ENCODE assay signal across 38 cellular contexts in the genomic region with DNA sequence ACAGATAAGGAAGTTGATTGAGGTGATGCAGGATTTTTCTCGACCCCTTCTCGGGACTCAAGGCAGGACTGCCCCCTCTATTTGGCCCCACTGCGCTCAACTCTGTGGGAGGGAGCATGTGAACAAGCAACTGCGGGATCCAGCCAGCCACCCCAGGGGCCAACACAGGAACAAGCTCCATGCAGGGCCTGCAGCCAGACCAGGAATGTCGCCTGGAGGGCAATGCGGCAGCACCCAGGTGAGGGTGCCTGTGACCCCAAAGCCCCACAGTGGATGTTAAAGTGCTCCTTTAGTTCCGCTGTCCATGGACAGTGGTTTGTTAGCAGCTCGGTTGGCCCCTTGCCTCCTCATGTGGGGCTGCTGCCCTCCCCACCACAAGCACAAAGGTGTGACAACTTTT. TPM values are rescaled to one million over a fixed set of nuclear protein-coding genes. Genes with fewer than 3 reads are reported as not detected.
"Had no signal": no experiment of that assay in that cellular context is flagged by ENCODE, and none has a peak within 500 bp of the region (broad histone marks: within the 10 kb centered on the region; RNA-seq: fewer than 3 reads in every experiment).

No MANE protein-coding gene starts in this region.

- H3K4me1 ChIP-seq: adrenal gland, ascending aorta, body of pancreas, breast epithelium had no signal

- H3K36me3 Mint-ChIP-seq: activated naive CD4-positive, alpha-beta T cell treated with anti-CD3 and anti-CD28 coated beads, Interleukin-2, amount 10 ng/mL, durations not matched to agents 7 days and 5 days; activated naive CD4-positive, alpha-beta T cell treated with anti-CD3 and anti-CD28 coated beads, Interleukin-2, amount 50 U/mL, for 24 hours; activated naive CD4-positive, alpha-beta T cell treated with anti-CD3 and anti-CD28 coated beads, Interleukin-2, amount 50 U/mL, for 72 hours; activated naive CD8-positive, alpha-beta T cell; activated naive CD8-positive, alpha-beta T cell treated with anti-CD3 and anti-CD28 coated beads for 36 hours; activated naive CD8-positive, alpha-beta T cell treated with anti-CD3 and anti-CD28 coated beads, Interleukin-2, amount 10 ng/mL, durations not matched to agents 7 days and 5 days; brain had no signal

- H3K4me3 ChIP-seq: adrenal gland, ascending aorta, body of pancreas, breast epithelium, cardiac muscle cell had no signal

- DNase-seq: activated effector memory CD4-positive, alpha-beta T cell treated with anti-CD3 and anti-CD28 coated beads, Interleukin-2, amount 50 U/mL, for 16 hours; activated effector memory CD4-positive, alpha-beta T cell treated with Interleukin-2 at 50 U/mL for 16 hours; activated gamma-delta T cell; activated gamma-delta T cell treated with Interleukin-2 at 50 U/mL for 16 hours; activated naive CD4-positive, alpha-beta T cell; activated naive CD4-positive, alpha-beta T cell treated with anti-CD3 and anti-CD28 coated beads, Interleukin-2, amount 10 ng/mL, durations not matched to agents 7 days and 5 days; activated naive CD4-positive, alpha-beta T cell treated with anti-CD3 and anti-CD28 coated beads, Interleukin-2, amount 50 U/mL, for 16 hours; activated naive CD4-positive, alpha-beta T cell treated with Interleukin-2 at 50 U/mL for 16 hours; activated naive CD8-positive, alpha-beta T cell treated with anti-CD3 and anti-CD28 coated beads for 36 hours; activated naive CD8-positive, alpha-beta T cell treated with anti-CD3 and anti-CD28 coated beads, Interleukin-2, amount 10 ng/mL, durations not matched to agents 7 days and 5 days; activated naive CD8-positive, alpha-beta T cell treated with anti-CD3 and anti-CD28 coated beads, Interleukin-2, amount 50 U/mL, for 24 hours; activated T-cell treated with anti-CD3 and anti-CD28 coated beads for 4 hours; activated T-cell treated with anti-CD3 and anti-CD28 coated beads, Interleukin-2, amount 50 U/mL, for 1 hour; activated T-cell treated with anti-CD3 and anti-CD28 coated beads, Interleukin-2, amount 50 U/mL, for 24 hours; activated T-cell treated with anti-CD3 and anti-CD28 coated beads, Interleukin-2, amount 50 U/mL, for 4 hours; activated T-cell treated with anti-CD3 and anti-CD28 coated beads, Interleukin-2, amount 50 U/mL, for 48 hours; activated T-cell treated with anti-CD3 and anti-CD28 coated beads, Interleukin-2, amount 50 U/mL, for 72 hours; adrenal gland; amniotic stem cell; amygdala; anterior cingulate cortex; aorta; body of pancreas; brain microvascular endothelial cell; caudate nucleus; central memory CD4-positive, alpha-beta T cell; cerebellar nuclear complex had no signal

- H3K27ac Mint-ChIP-seq: activated naive CD4-positive, alpha-beta T cell treated with anti-CD3 and anti-CD28 coated beads, Interleukin-2, amount 10 ng/mL, durations not matched to agents 7 days and 5 days; activated naive CD4-positive, alpha-beta T cell treated with anti-CD3 and anti-CD28 coated beads, Interleukin-2, amount 50 U/mL, for 24 hours; activated naive CD4-positive, alpha-beta T cell treated with anti-CD3 and anti-CD28 coated beads, Interleukin-2, amount 50 U/mL, for 72 hours; activated naive CD8-positive, alpha-beta T cell; activated naive CD8-positive, alpha-beta T cell treated with anti-CD3 and anti-CD28 coated beads for 36 hours; activated naive CD8-positive, alpha-beta T cell treated with anti-CD3 and anti-CD28 coated beads, Interleukin-2, amount 10 ng/mL, durations not matched to agents 7 days and 5 days; activated naive CD8-positive, alpha-beta T cell treated with anti-CD3 and anti-CD28 coated beads, Interleukin-2, amount 50 U/mL, for 24 hours; activated T-cell treated with anti-CD3 and anti-CD28 coated beads, Interleukin-2, amount 50 U/mL, for 24 hours; activated T-cell treated with anti-CD3 and anti-CD28 coated beads, Interleukin-2, amount 50 U/mL, for 72 hours; activated T-helper 1 cell treated with anti-CD3 and anti-CD28 coated beads, Interleukin-12 subunit alpha, Interleukin-12 subunit beta, Interleukin-2, Interleukin-4 antibody, amounts not matched to agents 30 ng/mL and 10 ng/mL and 1 ng/mL, durations not matched to agents 14 hours and 24 hours and 36 hours; activated T-helper 17 cell treated with anti-CD3 and anti-CD28 coated beads, Interleukin-2, amount 50 U/mL, for 72 hours; activated T-helper 2 cell treated with anti-CD3 and anti-CD28 coated beads, Interferon-gamma antibody, Interleukin-2, Interleukin-4, amounts not matched to agents 10 μg/mL and 5 μg/mL and 100 μg/mL, durations not matched to agents 14 hours and 24 hours and 36 hours; brain had no signal

- H3K27me3 Mint-ChIP-seq: activated naive CD4-positive, alpha-beta T cell treated with anti-CD3 and anti-CD28 coated beads, Interleukin-2, amount 10 ng/mL, durations not matched to agents 7 days and 5 days; activated naive CD8-positive, alpha-beta T cell; activated T-cell treated with anti-CD3 and anti-CD28 coated beads, Interleukin-2, amount 50 U/mL, for 24 hours; activated T-helper 17 cell treated with anti-CD3 and anti-CD28 coated beads, Interleukin-2, amount 50 U/mL, for 72 hours; central memory CD8-positive, alpha-beta T cell had no signal

- H3K9me3 ChIP-seq: adrenal gland, ascending aorta, body of pancreas, breast epithelium had no signal

- H3K27me3 ChIP-seq: adrenal gland, ascending aorta, body of pancreas, brain microvascular endothelial cell, breast epithelium, cardiac muscle cell had no signal

- H3K36me3 ChIP-seq: adrenal gland, ascending aorta, brain microvascular endothelial cell, breast epithelium, cardiac muscle cell had no signal

- H3K4me1 Mint-ChIP-seq: activated naive CD4-positive, alpha-beta T cell treated with anti-CD3 and anti-CD28 coated beads, Interleukin-2, amount 10 ng/mL, durations not matched to agents 7 days and 5 days; activated naive CD4-positive, alpha-beta T cell treated with anti-CD3 and anti-CD28 coated beads, Interleukin-2, amount 50 U/mL, for 24 hours; activated naive CD8-positive, alpha-beta T cell treated with anti-CD3 and anti-CD28 coated beads for 36 hours; activated naive CD8-positive, alpha-beta T cell treated with anti-CD3 and anti-CD28 coated beads, Interleukin-2, amount 10 ng/mL, durations not matched to agents 7 days and 5 days; activated naive CD8-positive, alpha-beta T cell treated with anti-CD3 and anti-CD28 coated beads, Interleukin-2, amount 50 U/mL, for 24 hours; activated T-helper 17 cell treated with anti-CD3 and anti-CD28 coated beads, Interleukin-2, amount 50 U/mL, for 72 hours; brain had no signal

- H3K9me3 Mint-ChIP-seq: activated naive CD4-positive, alpha-beta T cell treated with anti-CD3 and anti-CD28 coated beads, Interleukin-2, amount 10 ng/mL, durations not matched to agents 7 days and 5 days; activated naive CD4-positive, alpha-beta T cell treated with anti-CD3 and anti-CD28 coated beads, Interleukin-2, amount 50 U/mL, for 24 hours; activated naive CD4-positive, alpha-beta T cell treated with anti-CD3 and anti-CD28 coated beads, Interleukin-2, amount 50 U/mL, for 72 hours; activated naive CD8-positive, alpha-beta T cell treated with anti-CD3 and anti-CD28 coated beads for 36 hours; activated naive CD8-positive, alpha-beta T cell treated with anti-CD3 and anti-CD28 coated beads, Interleukin-2, amount 10 ng/mL, durations not matched to agents 7 days and 5 days; activated naive CD8-positive, alpha-beta T cell treated with anti-CD3 and anti-CD28 coated beads, Interleukin-2, amount 50 U/mL, for 24 hours; activated T-cell treated with anti-CD3 and anti-CD28 coated beads, Interleukin-2, amount 50 U/mL, for 24 hours; activated T-cell treated with anti-CD3 and anti-CD28 coated beads, Interleukin-2, amount 50 U/mL, for 4 hours; activated T-cell treated with anti-CD3 and anti-CD28 coated beads, Interleukin-2, amount 50 U/mL, for 72 hours; activated T-helper 1 cell treated with anti-CD3 and anti-CD28 coated beads, Interleukin-12 subunit alpha, Interleukin-12 subunit beta, Interleukin-2, Interleukin-4 antibody, amounts not matched to agents 30 ng/mL and 10 ng/mL and 1 ng/mL, durations not matched to agents 14 hours and 24 hours and 36 hours; activated T-helper 17 cell treated with anti-CD3 and anti-CD28 coated beads, Interleukin-2, amount 50 U/mL, for 72 hours; activated T-helper 2 cell treated with anti-CD3 and anti-CD28 coated beads, Interferon-gamma antibody, Interleukin-2, Interleukin-4, amounts not matched to agents 10 μg/mL and 5 μg/mL and 100 μg/mL, durations not matched to agents 14 hours and 24 hours and 36 hours; central memory CD8-positive, alpha-beta T cell had no signal

- H3K27ac ChIP-seq: adrenal gland, ascending aorta, body of pancreas, brain microvascular endothelial cell, breast epithelium, cardiac muscle cell had no signal

- H3K4me3 Mint-ChIP-seq: activated naive CD4-positive, alpha-beta T cell treated with anti-CD3 and anti-CD28 coated beads, Interleukin-2, amount 10 ng/mL, durations not matched to agents 7 days and 5 days; activated naive CD4-positive, alpha-beta T cell treated with anti-CD3 and anti-CD28 coated beads, Interleukin-2, amount 50 U/mL, for 24 hours; activated naive CD8-positive, alpha-beta T cell; activated naive CD8-positive, alpha-beta T cell treated with anti-CD3 and anti-CD28 coated beads for 36 hours; activated naive CD8-positive, alpha-beta T cell treated with anti-CD3 and anti-CD28 coated beads, Interleukin-2, amount 10 ng/mL, durations not matched to agents 7 days and 5 days; activated naive CD8-positive, alpha-beta T cell treated with anti-CD3 and anti-CD28 coated beads, Interleukin-2, amount 50 U/mL, for 24 hours; activated T-cell treated with anti-CD3 and anti-CD28 coated beads, Interleukin-2, amount 50 U/mL, for 24 hours; activated T-cell treated with anti-CD3 and anti-CD28 coated beads, Interleukin-2, amount 50 U/mL, for 4 hours; activated T-cell treated with anti-CD3 and anti-CD28 coated beads, Interleukin-2, amount 50 U/mL, for 72 hours; activated T-helper 1 cell treated with anti-CD3 and anti-CD28 coated beads, Interleukin-12 subunit alpha, Interleukin-12 subunit beta, Interleukin-2, Interleukin-4 antibody, amounts not matched to agents 30 ng/mL and 10 ng/mL and 1 ng/mL, durations not matched to agents 14 hours and 24 hours and 36 hours; activated T-helper 17 cell treated with anti-CD3 and anti-CD28 coated beads, Interleukin-2, amount 50 U/mL, for 72 hours; brain; central memory CD8-positive, alpha-beta T cell had no signal

RNA-seq across cellular contexts. Expression of gene HRH4, which starts 57.1 kb away (rescaled TPM):
- total RNA-seq: activated naive CD4-positive, alpha-beta T cell treated with anti-CD3 and anti-CD28 coated beads, Interleukin-2, amount 50 U/mL, for 72 hours; activated naive CD8-positive, alpha-beta T cell treated with anti-CD3 and anti-CD28 coated beads for 36 hours; ascending aorta; body of pancreas had no signal
- polyA plus RNA-seq: cardiac muscle cell had no signal
